ENCODE assay signal across 14 cellular contexts in the genomic region with DNA sequence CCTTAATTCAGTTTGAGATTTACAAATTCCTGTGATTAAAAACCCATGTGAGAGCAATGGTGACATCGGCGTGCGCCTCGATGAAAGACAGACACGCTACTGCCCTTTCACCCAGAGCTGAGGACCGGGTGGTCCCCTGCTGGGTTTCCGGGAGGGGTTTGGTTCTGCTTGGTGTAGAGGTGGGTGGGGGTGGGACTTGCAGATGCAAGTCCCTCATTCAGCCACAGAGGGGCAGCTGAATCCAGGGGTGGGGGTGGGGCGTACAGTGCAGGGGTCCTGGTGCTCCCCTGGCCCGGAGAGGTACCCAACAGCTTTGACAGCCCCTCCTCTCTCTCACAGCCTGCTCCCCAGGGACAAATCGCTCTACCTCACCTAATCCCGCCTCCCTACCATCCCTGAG.
DNase-seq lines count a peak whose midpoint lies in the region; ATAC-seq and TF ChIP-seq lines count a peak whose summit lies in the region.
"Had no signal": no experiment of that assay in that cellular context is flagged by ENCODE, and none has a peak within 500 bp of the region (broad histone marks: within the 10 kb centered on the region; RNA-seq: fewer than 3 reads in every experiment).

No MANE protein-coding gene starts in this region.

- POLR2A ChIA-PET in GM10248 (lab: Yijun Ruan, JAX) = interaction anchor here (1.3 kb wide), 1 partner anchor 317 kb away, joined by 6 read pairs; no protein-coding TSS in a partner anchor
- POLR2A ChIA-PET in activated CD4-positive, alpha-beta memory T cell treated with anti-CD3 and anti-CD28 coated beads, Interleukin-2, amount 10 ng/mL, durations not matched to agents 7 days and 5 days (lab: Charles Lee) = interaction anchor here (0.6 to 1.7 kb wide), 2 partner anchors 82 to 125 kb away, joined by 3 to 7 read pairs; no protein-coding TSS in a partner anchor

- intact Hi-C loops in activated CD4-positive, alpha-beta T cell treated with anti-CD3 and anti-CD28 coated beads, Interleukin-2, amount 10 ng/mL, durations not matched to agents 24 days and 14 days (cut with micrococcal nuclease) = loop anchor here (2.0 to 5.0 kb wide), 2 partner anchors 41 to 120 kb away; no protein-coding TSS in a partner anchor

- DNase-seq in activated CD4-positive, alpha-beta T cell treated with anti-CD3 and anti-CD28 coated beads, Interleukin-2, amount 10 ng/mL, durations not matched to agents 24 days and 14 days = peak; percentile 54
- DNase-seq in activated CD4-positive, alpha-beta T cell treated with anti-CD3 and anti-CD28 coated beads for 48 hours = no peak
- DNase-seq in GM10248 (ENCODE audit: extremely low spot score) (peak; percentile 20), naive B cell (no peak), DMS79 (lab: John Stamatoyannopoulos, UW) (no peak)
- no peak for DNase-seq in activated CD4-positive, alpha-beta memory T cell treated with anti-CD3 and anti-CD28 coated beads, Interleukin-2, amount 10 ng/mL, durations not matched to agents 7 days and 5 days
- DNase-seq: anterior cingulate cortex; DMS79 treated with DMSO at 0.1 percent for 48 hours; Karpas-422; NCI-H2081; stimulated activated CD4-positive, alpha-beta T cell treated with anti-CD3 and anti-CD28 coated beads, Interleukin-1b, Interleukin-23, amount 100 ng/mL, for 48 hours had no signal

- ATAC-seq in naive B cell (ENCODE audit: low read depth in 2 of 2) (no peak), HG02642 (IDR thresholded peaks at IDR 0.05; ENCODE audit: poor library complexity, unreplicated experiment) (no peak), HG03432 (IDR thresholded peaks at IDR 0.05; ENCODE audit: unreplicated experiment) (no peak)

- peaks cover 3% of the 10 kb centered on the region for H3K27me3 Mint-ChIP-seq in activated CD4-positive, alpha-beta T cell treated with anti-CD3 and anti-CD28 coated beads, Interleukin-2, amount 10 ng/mL, durations not matched to agents 24 days and 14 days
- H3K27me3 Mint-ChIP-seq in activated CD4-positive, alpha-beta memory T cell treated with anti-CD3 and anti-CD28 coated beads, Interleukin-2, amount 10 ng/mL, durations not matched to agents 7 days and 5 days = peaks cover 48% of the 10 kb centered on the region
- peaks cover 5 to 26% (median 18%) of the 10 kb centered on the region in 3 donors for H3K27me3 Mint-ChIP-seq in naive B cell
- H3K27me3 Mint-ChIP-seq: progenitor cell of endocrine pancreas had no signal

- no peak overlapping the region for H3K27ac Mint-ChIP-seq in activated CD4-positive, alpha-beta T cell treated with anti-CD3 and anti-CD28 coated beads, Interleukin-2, amount 10 ng/mL, durations not matched to agents 24 days and 14 days
- peak overlapping the region; percentile 90 for H3K27ac Mint-ChIP-seq in activated CD4-positive, alpha-beta memory T cell treated with anti-CD3 and anti-CD28 coated beads, Interleukin-2, amount 10 ng/mL, durations not matched to agents 7 days and 5 days
- peak overlapping the region in 5 of 6 donors; percentile 33 to 95 (median 88) for H3K27ac Mint-ChIP-seq in naive B cell
- H3K27ac Mint-ChIP-seq: progenitor cell of endocrine pancreas had no signal

- no peaks in the 10 kb centered on the region for H3K9me3 Mint-ChIP-seq in activated CD4-positive, alpha-beta T cell treated with anti-CD3 and anti-CD28 coated beads, Interleukin-2, amount 10 ng/mL, durations not matched to agents 24 days and 14 days
- H3K9me3 Mint-ChIP-seq in activated CD4-positive, alpha-beta memory T cell treated with anti-CD3 and anti-CD28 coated beads, Interleukin-2, amount 10 ng/mL, durations not matched to agents 7 days and 5 days = no peaks in the 10 kb centered on the region
- no peaks in the 10 kb centered on the region for H3K9me3 Mint-ChIP-seq in naive B cell

- no peak for TF ChIP-seq CTCF in GM10248 (IDR thresholded peaks at IDR 0.05; ENCODE audit: control extremely low read depth, extremely low read depth, low read depth, missing control alignments)

- no peak overlapping the region for H3K4me3 Mint-ChIP-seq in activated CD4-positive, alpha-beta T cell treated with anti-CD3 and anti-CD28 coated beads, Interleukin-2, amount 10 ng/mL, durations not matched to agents 24 days and 14 days
- H3K4me3 Mint-ChIP-seq in activated CD4-positive, alpha-beta memory T cell treated with anti-CD3 and anti-CD28 coated beads, Interleukin-2, amount 10 ng/mL, durations not matched to agents 7 days and 5 days = no peak overlapping the region
- H3K4me3 Mint-ChIP-seq in naive B cell = peak overlapping the region in 5 of 8 donors; percentile 56 to 90 (median 79)

- H3K36me3 Mint-ChIP-seq in activated CD4-positive, alpha-beta T cell treated with anti-CD3 and anti-CD28 coated beads, Interleukin-2, amount 10 ng/mL, durations not matched to agents 24 days and 14 days (ENCODE audit: low read depth) = peaks cover 2% of the 10 kb centered on the region
- no peaks in the 10 kb centered on the region for H3K36me3 Mint-ChIP-seq in activated CD4-positive, alpha-beta memory T cell treated with anti-CD3 and anti-CD28 coated beads, Interleukin-2, amount 10 ng/mL, durations not matched to agents 7 days and 5 days (ENCODE audit: low read depth)
- no peaks in the 10 kb centered on the region for H3K36me3 Mint-ChIP-seq in naive B cell

- CTCF ChIA-PET in GM10248 (lab: Yijun Ruan, JAX) = interaction anchor here (1.6 to 3.4 kb wide), 4 partner anchors 12 to 318 kb away, joined by 3 to 18 read pairs (median 10); no protein-coding TSS in a partner anchor
- CTCF ChIA-PET in activated CD4-positive, alpha-beta memory T cell treated with anti-CD3 and anti-CD28 coated beads, Interleukin-2, amount 10 ng/mL, durations not matched to agents 7 days and 5 days (lab: Charles Lee) = interaction anchor here (1.6 kb wide), 1 partner anchor 36 kb away, joined by 5 read pairs; no protein-coding TSS in a partner anchor

- peaks cover 45% of the 10 kb centered on the region for H3K4me1 Mint-ChIP-seq in activated CD4-positive, alpha-beta T cell treated with anti-CD3 and anti-CD28 coated beads, Interleukin-2, amount 10 ng/mL, durations not matched to agents 24 days and 14 days
- H3K4me1 Mint-ChIP-seq in activated CD4-positive, alpha-beta memory T cell treated with anti-CD3 and anti-CD28 coated beads, Interleukin-2, amount 10 ng/mL, durations not matched to agents 7 days and 5 days = peaks cover 41% of the 10 kb centered on the region
- H3K4me1 Mint-ChIP-seq in naive B cell = peaks cover 23 to 37% (median 36%) of the 10 kb centered on the region in 3 donors

Comparison
In these comparisons a context has a peak if more than half of its experiments do, and no peak if none do; other contexts are left out.
1. DNase-seq: peak in activated CD4-positive, alpha-beta T cell treated with anti-CD3 and anti-CD28 coated beads, Interleukin-2, amount 10 ng/mL, durations not matched to agents 24 days and 14 days (single experiment) and GM10248 (single experiment); none in activated CD4-positive, alpha-beta T cell treated with anti-CD3 and anti-CD28 coated beads for 48 hours (single experiment), activated CD4-positive, alpha-beta memory T cell treated with anti-CD3 and anti-CD28 coated beads, Interleukin-2, amount 10 ng/mL, durations not matched to agents 7 days and 5 days (single experiment), naive B cell (single experiment) and DMS79 (single experiment).
2. H3K4me3 Mint-ChIP-seq: peak in naive B cell (5 of 8); none in activated CD4-positive, alpha-beta T cell treated with anti-CD3 and anti-CD28 coated beads, Interleukin-2, amount 10 ng/mL, durations not matched to agents 24 days and 14 days (single experiment) and activated CD4-positive, alpha-beta memory T cell treated with anti-CD3 and anti-CD28 coated beads, Interleukin-2, amount 10 ng/mL, durations not matched to agents 7 days and 5 days (single experiment).